Comparison of ENCODE assay signal across 18 cellular contexts in genomic region chr10:118865998-118866778, GRCh38.
"Had no signal": no experiment of that assay in that cellular context is flagged by ENCODE, and none has a peak within 500 bp of the region (broad histone marks: within the 10 kb centered on the region; RNA-seq: fewer than 3 reads in every experiment).

No MANE protein-coding gene starts in this region.

- H3K9me3 ChIP-seq: gastrocnemius medialis, right atrium auricular region, transverse colon had no signal

- H3K4me3 Mint-ChIP-seq: activated CD4-positive, alpha-beta memory T cell treated with anti-CD3 and anti-CD28 coated beads, Interleukin-2, amount 10 ng/mL, durations not matched to agents 7 days and 5 days; activated CD4-positive, alpha-beta T cell treated with anti-CD3 and anti-CD28 coated beads for 36 hours; naive thymus-derived CD4-positive, alpha-beta T cell; stimulated activated effector memory CD8-positive, alpha-beta T cell treated with anti-CD3 and anti-CD28 coated beads, Interleukin-12 subunit alpha, Interleukin-12 subunit beta, amount 100 ng/mL, for 72 hours had no signal

- H3K4me1 Mint-ChIP-seq: activated CD4-positive, alpha-beta memory T cell treated with anti-CD3 and anti-CD28 coated beads, Interleukin-2, amount 10 ng/mL, durations not matched to agents 7 days and 5 days; activated CD4-positive, alpha-beta T cell treated with anti-CD3 and anti-CD28 coated beads for 36 hours; naive thymus-derived CD4-positive, alpha-beta T cell; stimulated activated effector memory CD8-positive, alpha-beta T cell treated with anti-CD3 and anti-CD28 coated beads, Interleukin-12 subunit alpha, Interleukin-12 subunit beta, amount 100 ng/mL, for 72 hours had no signal

- ATAC-seq: activated CD4-positive, alpha-beta T cell treated with anti-CD3 and anti-CD28 coated beads for 36 hours; gastrocnemius medialis; heart right ventricle; naive thymus-derived CD4-positive, alpha-beta T cell; stimulated activated effector memory CD8-positive, alpha-beta T cell treated with anti-CD3 and anti-CD28 coated beads, Interleukin-12 subunit alpha, Interleukin-12 subunit beta, amount 100 ng/mL, for 72 hours had no signal

- H3K36me3 ChIP-seq: gastrocnemius medialis, heart right ventricle, right atrium auricular region, transverse colon had no signal

- H3K9me3 Mint-ChIP-seq: activated CD4-positive, alpha-beta memory T cell treated with anti-CD3 and anti-CD28 coated beads, Interleukin-2, amount 10 ng/mL, durations not matched to agents 7 days and 5 days; stimulated activated effector memory CD8-positive, alpha-beta T cell treated with anti-CD3 and anti-CD28 coated beads, Interleukin-12 subunit alpha, Interleukin-12 subunit beta, amount 100 ng/mL, for 72 hours had no signal

- DNase-seq: activated CD4-positive, alpha-beta memory T cell treated with anti-CD3 and anti-CD28 coated beads, Interleukin-2, amount 10 ng/mL, durations not matched to agents 7 days and 5 days; activated CD4-positive, alpha-beta T cell treated with anti-CD3 and anti-CD28 coated beads for 36 hours; activated CD8-positive, alpha-beta memory T cell treated with anti-CD3 and anti-CD28 coated beads, Interleukin-2, amount 50 U/mL, for 4 hours; aorta; caudate nucleus; effector memory CD4-positive, alpha-beta T cell; gastrocnemius medialis; heart right ventricle; kidney glomerular epithelial cell; naive thymus-derived CD4-positive, alpha-beta T cell; small intestine; T1000; transverse colon had no signal

- H3K36me3 Mint-ChIP-seq: naive thymus-derived CD4-positive, alpha-beta T cell; stimulated activated effector memory CD8-positive, alpha-beta T cell treated with anti-CD3 and anti-CD28 coated beads, Interleukin-12 subunit alpha, Interleukin-12 subunit beta, amount 100 ng/mL, for 72 hours had no signal

- H3K4me1 ChIP-seq: gastrocnemius medialis had no signal

- H3K4me3 ChIP-seq: coronary artery, gastrocnemius medialis, heart right ventricle, lung, right atrium auricular region, transverse colon had no signal

- H3K27me3 ChIP-seq: gastrocnemius medialis, heart right ventricle, right atrium auricular region, transverse colon had no signal

- H3K27ac Mint-ChIP-seq: activated CD4-positive, alpha-beta memory T cell treated with anti-CD3 and anti-CD28 coated beads, Interleukin-2, amount 10 ng/mL, durations not matched to agents 7 days and 5 days; activated CD4-positive, alpha-beta T cell treated with anti-CD3 and anti-CD28 coated beads for 36 hours; naive thymus-derived CD4-positive, alpha-beta T cell; stimulated activated effector memory CD8-positive, alpha-beta T cell treated with anti-CD3 and anti-CD28 coated beads, Interleukin-12 subunit alpha, Interleukin-12 subunit beta, amount 100 ng/mL, for 72 hours had no signal

- H3K27ac ChIP-seq: coronary artery, gastrocnemius medialis, heart right ventricle, right atrium auricular region, transverse colon, VCaP had no signal
